9 cellular contexts compared by ENCODE assay signal in the genomic region with DNA sequence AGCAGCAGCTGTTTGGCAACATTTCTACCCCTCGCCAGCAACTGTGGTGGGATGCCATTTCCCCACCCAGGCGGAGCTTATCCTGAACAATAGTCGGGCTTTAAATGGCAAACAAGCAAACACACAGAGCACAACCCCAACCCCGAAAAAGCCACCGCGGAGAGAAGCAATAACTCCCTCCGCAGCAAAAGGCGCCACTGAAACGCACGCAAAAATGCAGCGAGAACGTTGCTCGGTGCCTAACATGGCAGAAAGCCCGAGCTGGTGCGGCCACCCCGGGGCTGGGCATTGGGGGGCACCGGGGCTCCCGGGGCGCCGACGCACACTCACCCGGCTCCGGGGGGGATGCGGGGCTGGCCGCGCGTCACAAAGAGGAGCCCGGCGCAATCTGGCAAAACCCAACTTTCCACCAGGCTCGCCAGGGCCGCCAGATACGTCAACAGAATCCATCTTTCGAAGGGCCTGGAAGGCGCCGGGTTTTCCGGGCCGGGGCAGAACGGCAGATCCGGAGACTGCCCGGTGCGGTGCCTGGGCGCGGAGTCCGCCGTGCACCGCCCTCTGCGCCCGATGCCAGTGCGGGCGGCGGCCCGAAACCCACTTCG. TPM values are rescaled to one million over a fixed set of nuclear protein-coding genes. Genes with fewer than 3 reads are reported as not detected.
DNase-seq lines count a peak whose midpoint lies in the region; ATAC-seq, FAIRE-seq and TF ChIP-seq lines count a peak whose summit lies in the region.
"Had no signal": no experiment of that assay in that cellular context is flagged by ENCODE, and none has a peak within 500 bp of the region (broad histone marks: within the 10 kb centered on the region; RNA-seq: fewer than 3 reads in every experiment).

No MANE protein-coding gene starts in this region.

- CTCF ChIA-PET in T-cell (lab: Charles Lee): interaction anchor here in 1 of 2 donors (0.6 kb wide), 1 partner anchor 61 kb away, joined by 4 read pairs; no protein-coding TSS in a partner anchor

- intact Hi-C loops in heart right ventricle (cut with DNase I): loop anchor here in 2 of 10 donors (2.0 to 10.0 kb wide), 2 partner anchors 45 to 47 kb away; no protein-coding TSS in a partner anchor

- WGBS in heart right ventricle, 2 donors: 0 to 1% methylated on average over 44 to 51 of the region's 53 CpGs

- peaks cover 38 to 51% of the 10 kb centered on the region in 2 donors for H3K27me3 Mint-ChIP-seq in T-cell

- H3K27ac ChIP-seq in heart right ventricle: peak overlapping the region; percentile 50 to 81 (median 73)

- ATAC-seq in T-cell (replicated peaks in 1 of 4) (peak in 3 of 4 experiments; percentile 12 to 30 (median 26)), heart right ventricle (peak in 7 of 8 donors; percentile 16 to 39 (median 31))
- ATAC-seq: HCT116 had no signal

- H3K4me1 ChIP-seq in heart right ventricle: peaks cover 0 to 18% (median 0%) of the 10 kb centered on the region in 9 donors

- H3K36me3 ChIP-seq in heart right ventricle: no peaks in the 10 kb centered on the region

- peak overlapping the region; percentile 35 to 78 (median 70) for H3K4me3 ChIP-seq in heart right ventricle
- H3K4me3 ChIP-seq in retinal pigment epithelial cell (ENCODE audit: low read length): peak overlapping the region; percentile 25

- H3K4me3 Mint-ChIP-seq in T-cell: peak overlapping the region; percentile 72 to 78 (median 73)

- H3K9me3 ChIP-seq in heart right ventricle: no peaks in the 10 kb centered on the region

- H3K27me3 ChIP-seq in heart right ventricle: peaks cover 0 to 73% (median 0%) of the 10 kb centered on the region in 7 donors

- peak overlapping the region in 1 of 2 donors; percentile 49 for H3K27ac Mint-ChIP-seq in T-cell

- H3K4me1 Mint-ChIP-seq in T-cell: peaks cover 7 to 13% (median 8%) of the 10 kb centered on the region in 3 donors

- H3K9me3 Mint-ChIP-seq in T-cell: no peaks in the 10 kb centered on the region

- POLR2A ChIA-PET in T-cell (lab: Charles Lee): interaction anchor here in 1 of 2 donors (0.8 kb wide), 1 partner anchor 82 kb away, joined by 4 read pairs; no protein-coding TSS in a partner anchor

- no peaks in the 10 kb centered on the region for H3K36me3 Mint-ChIP-seq in T-cell

- no peak for TF ChIP-seq CTCF in D721Med (IDR thresholded peaks at IDR 0.05; ENCODE audit: insufficient read depth, missing control alignments)
- no peak for TF ChIP-seq CTCF in heart right ventricle (IDR thresholded peaks at IDR 0.05)
- TF ChIP-seq CTCF in retinal pigment epithelial cell (conservative IDR thresholded peaks at IDR 0.05; ENCODE audit: low read depth, low read length): no peak

- FAIRE-seq in D721Med (lab: Jason Lieb, UNC): no peak

- DNase-seq in D721Med (ENCODE audit: insufficient read length, low spot score) (peak; percentile 10), T-cell (peak in 5 of 34 experiments; percentile 1 to 4 (median 2)), heart right ventricle (peak in 1 of 2 donors; percentile 27), retinal pigment epithelial cell (ENCODE audit: low read depth) (no peak), cortex of kidney (lab: John Stamatoyannopoulos, UW) (no peak), EL (no peak), NCI-H510A treated with DMSO at 0.1 percent for 48 hours (lab: John Stamatoyannopoulos, UW) (no peak)
- no peak for DNase-seq in activated CD8-positive, alpha-beta memory T cell treated with anti-CD3 and anti-CD28 coated beads, Interleukin-2, amount 50 U/mL, for 48 hours

RNA-seq across cellular contexts. Expression of a gene that starts 0.8 kb away (rescaled TPM):
- total RNA-seq in T-cell (1 to 10 TPM in 3 of 5 donors, under 1 TPM in 2; 0.76 to 2.3 (median 1.3) TPM), heart right ventricle (10 to 100 TPM; 15.5 to 25.3 (median 20.6) TPM)
- 10 to 100 TPM; 18.7 to 23.2 TPM for polyA plus RNA-seq in heart right ventricle

Comparison
In these comparisons a context has a peak if more than half of its experiments do, and no peak if none do; other contexts are left out.
1. RNA of a gene that starts 0.8 kb away (total RNA-seq): 15.5 to 25.3 TPM in heart right ventricle; 0.76 to 2.3 TPM in T-cell; every median in the first group is over 4 times any median in the second.